In genomic region chr1:24910751-24911650, GRCh38 we compare ENCODE assay signal across 1 cellular context.
TF ChIP-seq lines count a peak whose summit lies in the region.

No MANE protein-coding gene starts in this region.

TF ChIP-seq in HepG2, 621 proteins besides CTCF, POLR2A, EP300 and RAD21 (continued from another document and continues in another):
- TF ChIP-seq THAP9 (CRISPR knock-in tag; IDR thresholded peaks at IDR 0.05; ENCODE audit: borderline replicate concordance) (0 out of 2 replicates have a peak, but pooled peaks have one; percentile 33), HIVEP1 (CRISPR knock-in tag; IDR thresholded peaks at IDR 0.05) (no peak), ZNF607 (CRISPR knock-in tag; IDR thresholded peaks at IDR 0.05; ENCODE audit: borderline replicate concordance) (0 out of 2 replicates have a peak, but pooled peaks have one; percentile 64), SIX4 (CRISPR knock-in tag; IDR thresholded peaks at IDR 0.05) (no peak), EHMT2 (IDR thresholded peaks at IDR 0.05; ENCODE audit: borderline replicate concordance, low read depth, low read length) (no peak), SP140L (CRISPR knock-in tag; IDR thresholded peaks at IDR 0.05; ENCODE audit: borderline replicate concordance) (no peak), THAP8 (CRISPR knock-in tag; IDR thresholded peaks at IDR 0.05; ENCODE audit: borderline replicate concordance) (no peak), KDM1A (CRISPR knock-in tag; IDR thresholded peaks at IDR 0.05) (no peak), CAMTA2 (CRISPR knock-in tag; IDR thresholded peaks at IDR 0.05; ENCODE audit: borderline replicate concordance) (no peak), FOSL2 (CRISPR knock-in tag; IDR thresholded peaks at IDR 0.05) (peak; percentile 94), ZNF510 (CRISPR knock-in tag; IDR thresholded peaks at IDR 0.05; ENCODE audit: low read depth) (no peak), THAP11 (CRISPR knock-in tag; IDR thresholded peaks at IDR 0.05) (peak; percentile 38), PREB (CRISPR knock-in tag; IDR thresholded peaks at IDR 0.05) (no peak), ELF3 (CRISPR knock-in tag; IDR thresholded peaks at IDR 0.05) (peak; percentile 78), KLF13 (CRISPR knock-in tag; IDR thresholded peaks at IDR 0.05) (no peak), ZBTB1 (CRISPR knock-in tag; IDR thresholded peaks at IDR 0.05; ENCODE audit: borderline replicate concordance) (no peak), ZNF761 (CRISPR knock-in tag; conservative IDR thresholded peaks at IDR 0.05) (peak; percentile 51; the same call in 1 of the 2 replicates), ZNF343 (CRISPR knock-in tag; IDR thresholded peaks at IDR 0.05) (no peak), SAFB2 (CRISPR knock-in tag; IDR thresholded peaks at IDR 0.05; ENCODE audit: borderline replicate concordance, low read depth) (no peak; the same call in 1 of the 2 replicates), ZNF543 (CRISPR knock-in tag; IDR thresholded peaks at IDR 0.05) (no peak), FOXP1 (IDR thresholded peaks at IDR 0.05) (peak; percentile 63), FOXP1 (CRISPR knock-in tag; IDR thresholded peaks at IDR 0.05) (peak; percentile 93), KDM6A (CRISPR knock-in tag; IDR thresholded peaks at IDR 0.05; ENCODE audit: low read depth) (no peak), ZNF773 (CRISPR knock-in tag; IDR thresholded peaks at IDR 0.05; ENCODE audit: borderline replicate concordance) (no peak), ZBTB7A (CRISPR knock-in tag; IDR thresholded peaks at IDR 0.05) (0 out of 2 replicates have a peak, but pooled peaks have one; percentile 39), ZNF503 (CRISPR knock-in tag; IDR thresholded peaks at IDR 0.05) (0 out of 2 replicates have a peak, but pooled peaks have one; percentile 36), LCORL (IDR thresholded peaks at IDR 0.05) (no peak), LCORL (CRISPR knock-in tag; IDR thresholded peaks at IDR 0.05) (no peak; the same call in 1 of the 2 replicates), ZMYM4 (CRISPR knock-in tag; IDR thresholded peaks at IDR 0.05) (0 out of 2 replicates have a peak, but pooled peaks have one; percentile 32), NONO (IDR thresholded peaks at IDR 0.05) (no peak), NONO (CRISPR knock-in tag; conservative IDR thresholded peaks at IDR 0.05) (no peak), ZBTB39 (CRISPR knock-in tag; IDR thresholded peaks at IDR 0.05) (peak; percentile 98), KDM4B (CRISPR knock-in tag; IDR thresholded peaks at IDR 0.05) (no peak; the same call in 1 of the 2 replicates), U2AF2 (IDR thresholded peaks at IDR 0.05; ENCODE audit: low read depth, low read length) (no peak), YEATS2 (CRISPR knock-in tag; IDR thresholded peaks at IDR 0.05; ENCODE audit: borderline replicate concordance) (peak; percentile 63; the same call in 1 of the 2 replicates), ZNF704 (CRISPR knock-in tag; IDR thresholded peaks at IDR 0.05; ENCODE audit: borderline replicate concordance) (no peak), PBX2 (CRISPR knock-in tag; IDR thresholded peaks at IDR 0.05) (no peak), ZUFSP (CRISPR knock-in tag; IDR thresholded peaks at IDR 0.05; ENCODE audit: borderline replicate concordance) (no peak), TBP (CRISPR knock-in tag; IDR thresholded peaks at IDR 0.05) (0 out of 2 replicates have a peak, but pooled peaks have one; percentile 24), ZNF34 (CRISPR knock-in tag; IDR thresholded peaks at IDR 0.05; ENCODE audit: borderline replicate concordance) (0 out of 2 replicates have a peak, but pooled peaks have one; percentile 46), ZNF768 (CRISPR knock-in tag; IDR thresholded peaks at IDR 0.05) (no peak), BRCA1 (CRISPR knock-in tag; IDR thresholded peaks at IDR 0.05) (no peak), ATF7-NPFF (CRISPR knock-in tag; IDR thresholded peaks at IDR 0.05; ENCODE audit: low read depth) (0 out of 2 replicates have a peak, but pooled peaks have one; percentile 7), ZNF235 (CRISPR knock-in tag; IDR thresholded peaks at IDR 0.05; ENCODE audit: borderline replicate concordance) (no peak), ATF1 (CRISPR knock-in tag; IDR thresholded peaks at IDR 0.05) (0 out of 2 replicates have a peak, but pooled peaks have one; percentile 46), SNAPC5 (CRISPR knock-in tag; IDR thresholded peaks at IDR 0.05; ENCODE audit: borderline replicate concordance) (no peak), TOE1 (CRISPR knock-in tag; IDR thresholded peaks at IDR 0.05) (no peak), ARHGAP35 (CRISPR knock-in tag; IDR thresholded peaks at IDR 0.05; ENCODE audit: borderline replicate concordance) (no peak), NKX3-1 (CRISPR knock-in tag; IDR thresholded peaks at IDR 0.05) (no peak), ZNF431 (CRISPR knock-in tag; IDR thresholded peaks at IDR 0.05; ENCODE audit: borderline replicate concordance, low read depth) (no peak), ZBTB21 (CRISPR knock-in tag; IDR thresholded peaks at IDR 0.05) (no peak), ZNF276 (CRISPR knock-in tag; IDR thresholded peaks at IDR 0.05; ENCODE audit: low read depth) (peak; percentile 55; the same call in 1 of the 2 replicates), SALL2 (CRISPR knock-in tag; IDR thresholded peaks at IDR 0.05) (0 out of 2 replicates have a peak, but pooled peaks have one; percentile 29), ARNT2 (CRISPR knock-in tag; IDR thresholded peaks at IDR 0.05; ENCODE audit: low read depth) (no peak; the same call in 1 of the 2 replicates), ZIK1 (CRISPR knock-in tag; IDR thresholded peaks at IDR 0.05; ENCODE audit: borderline replicate concordance, low read depth) (no peak), ZNF264 (CRISPR knock-in tag; IDR thresholded peaks at IDR 0.05) (peak; percentile 71; the same call in 1 of the 2 replicates), NFE2 (CRISPR knock-in tag; IDR thresholded peaks at IDR 0.05) (no peak)
